Comparison of ENCODE assay signal across 16 cellular contexts in the genomic region with DNA sequence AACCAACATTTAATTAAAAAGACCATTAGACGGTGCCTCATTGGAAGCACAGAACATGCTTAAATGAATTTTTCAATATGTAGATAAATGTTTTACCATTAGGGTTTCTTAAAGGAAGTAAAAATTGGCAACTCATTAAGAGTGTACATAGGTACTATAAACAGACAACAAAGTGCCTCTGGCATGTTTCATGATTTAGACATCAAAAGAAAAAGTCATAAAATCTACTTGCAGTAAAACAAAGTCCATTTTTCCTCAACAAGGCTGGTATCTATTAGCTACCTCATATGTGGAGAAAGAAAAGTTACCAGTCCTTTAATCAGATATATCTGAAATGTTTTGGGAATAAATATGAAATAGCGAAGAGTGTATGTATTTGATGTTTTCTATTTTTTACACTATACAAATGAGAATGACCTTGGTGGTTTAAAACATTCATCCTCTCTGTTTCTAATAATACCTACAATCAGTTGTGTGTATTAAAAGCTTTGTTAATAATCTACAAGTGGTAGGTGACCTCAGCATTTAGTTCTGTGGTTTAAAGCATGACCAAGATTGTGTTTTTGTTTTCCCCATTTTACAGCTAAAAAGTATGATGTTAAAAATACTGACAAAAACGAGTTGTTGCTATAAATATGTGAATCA.
DNase-seq lines count a peak whose midpoint lies in the region; ATAC-seq and TF ChIP-seq lines count a peak whose summit lies in the region.
"Had no signal": no experiment of that assay in that cellular context is flagged by ENCODE, and none has a peak within 500 bp of the region (broad histone marks: within the 10 kb centered on the region; RNA-seq: fewer than 3 reads in every experiment).

No MANE protein-coding gene starts in this region.

- peaks cover 0 to 33% (median 20%) of the 10 kb centered on the region in 10 experiments; a peak in 11 of 20 replicates for H3K4me1 ChIP-seq in BLaER1 treated with 17β-estradiol and CSF1 and Interleukin-3, amounts not matched to agents 10 nM and 100 nM
- peaks cover 11% of the 10 kb centered on the region for H3K4me1 ChIP-seq in psoas muscle

- H4K20me1 ChIP-seq in BLaER1 treated with 17β-estradiol and CSF1 and Interleukin-3, amounts not matched to agents 10 nM and 100 nM = no peaks in the 10 kb centered on the region

- DNase-seq in effector memory CD8-positive, alpha-beta T cell = no peak
- DNase-seq in psoas muscle = no peak
- DNase-seq in NCI-H446 (lab: John Stamatoyannopoulos, UW) = no peak
- DNase-seq in NCI-H1105 treated with DMSO at 0.1 percent for 48 hours (lab: John Stamatoyannopoulos, UW) = no peak
- DNase-seq: Caco-2, GF-D8, NCI-H2107, Right ventricle myocardium superior, T1000 had no signal

- peaks cover 67% of the 10 kb centered on the region for H3K4me1 Mint-ChIP-seq in brain
- no peaks in the 10 kb centered on the region for H3K4me1 Mint-ChIP-seq in effector memory CD8-positive, alpha-beta T cell (ENCODE audit: low read depth in 2 of 2)
- H3K4me1 Mint-ChIP-seq: activated T-helper 17 cell treated with anti-CD3 and anti-CD28 coated beads, Interleukin-2, amount 50 U/mL, for 72 hours had no signal

- H3K4me3 Mint-ChIP-seq in brain = no peak overlapping the region
- H3K4me3 Mint-ChIP-seq in effector memory CD8-positive, alpha-beta T cell = no peak overlapping the region
- H3K4me3 Mint-ChIP-seq: activated T-helper 17 cell treated with anti-CD3 and anti-CD28 coated beads, Interleukin-2, amount 50 U/mL, for 72 hours had no signal

- H3K4me2 ChIP-seq in BLaER1 treated with 17β-estradiol and CSF1 and Interleukin-3, amounts not matched to agents 10 nM and 100 nM = peak overlapping the region in 6 of 11 experiments; percentile 14 to 61 (median 40); a peak in 8 of 22 replicates

- intact Hi-C loops in psoas muscle (cut with DNase I) = no loop called here

- ATAC-seq in GM19468 (IDR thresholded peaks at IDR 0.05; ENCODE audit: extremely low read depth, unreplicated experiment) (peak; percentile 67), HG03135 (IDR thresholded peaks at IDR 0.05; ENCODE audit: unreplicated experiment) (peak; percentile 78), psoas muscle (no peak)
- no peak for ATAC-seq in effector memory CD8-positive, alpha-beta T cell (replicated peaks)
- ATAC-seq: activated T-helper 17 cell treated with anti-CD3 and anti-CD28 coated beads, Interleukin-2, amount 50 U/mL, for 72 hours had no signal

- no peak for TF ChIP-seq CTCF in brain (conservative IDR thresholded peaks at IDR 0.05)
- no peak for TF ChIP-seq CTCF in psoas muscle (IDR thresholded peaks at IDR 0.05)

- H3K27ac Mint-ChIP-seq in brain = peak overlapping the region in 4 of 5 experiments; percentile 64 to 93 (median 92)
- H3K27ac Mint-ChIP-seq in effector memory CD8-positive, alpha-beta T cell = no peak overlapping the region
- H3K27ac Mint-ChIP-seq: activated T-helper 17 cell treated with anti-CD3 and anti-CD28 coated beads, Interleukin-2, amount 50 U/mL, for 72 hours had no signal

- 54 to 69% (median 57%) methylated on average over 3 of the region's 3 CpGs for WGBS in psoas muscle, 3 donors

- no peaks in the 10 kb centered on the region for H3K36me3 Mint-ChIP-seq in brain
- no peaks in the 10 kb centered on the region for H3K36me3 Mint-ChIP-seq in effector memory CD8-positive, alpha-beta T cell (ENCODE audit: insufficient read depth)

- peaks cover 0 to 4% (median 2%) of the 10 kb centered on the region in 5 experiments for H3K9me3 Mint-ChIP-seq in brain
- H3K9me3 Mint-ChIP-seq in effector memory CD8-positive, alpha-beta T cell = peaks cover 0 to 4% of the 10 kb centered on the region in 2 donors

- no peaks in the 10 kb centered on the region for H3K36me3 ChIP-seq in BLaER1 treated with 17β-estradiol and CSF1 and Interleukin-3, amounts not matched to agents 10 nM and 100 nM
- H3K36me3 ChIP-seq in psoas muscle (ENCODE audit: insufficient read depth in 1 of 2, low read depth in 1 of 2) = no peaks in the 10 kb centered on the region

- no peak overlapping the region for H3K9ac ChIP-seq in BLaER1 treated with 17β-estradiol and CSF1 and Interleukin-3, amounts not matched to agents 10 nM and 100 nM

- H3K9me3 ChIP-seq in BLaER1 treated with 17β-estradiol and CSF1 and Interleukin-3, amounts not matched to agents 10 nM and 100 nM (replicated peaks in 1 of 11) = no peaks in the 10 kb centered on the region
- H3K9me3 ChIP-seq in psoas muscle = no peaks in the 10 kb centered on the region
- H3K9me3 ChIP-seq: Caco-2, testis had no signal

- H3K27me3 ChIP-seq in BLaER1 treated with 17β-estradiol and CSF1 and Interleukin-3, amounts not matched to agents 10 nM and 100 nM = no peaks in the 10 kb centered on the region
- no peaks in the 10 kb centered on the region for H3K27me3 ChIP-seq in psoas muscle (ENCODE audit: insufficient read depth in 3 of 3, low read length in 2 of 3)
- H3K27me3 ChIP-seq: testis had no signal

- H3K27ac ChIP-seq in BLaER1 treated with 17β-estradiol and CSF1 and Interleukin-3, amounts not matched to agents 10 nM and 100 nM = peak overlapping the region in 1 of 11 experiments; percentile 14; a peak in 1 of 22 replicates
- H3K27ac ChIP-seq in psoas muscle = no peak overlapping the region
- H3K27ac ChIP-seq: HL-60 had no signal

- no peaks in the 10 kb centered on the region for H3K27me3 Mint-ChIP-seq in brain
- H3K27me3 Mint-ChIP-seq in effector memory CD8-positive, alpha-beta T cell = no peaks in the 10 kb centered on the region
- H3K27me3 Mint-ChIP-seq: activated T-helper 17 cell treated with anti-CD3 and anti-CD28 coated beads, Interleukin-2, amount 50 U/mL, for 72 hours had no signal

- H3K4me3 ChIP-seq in BLaER1 treated with 17β-estradiol and CSF1 and Interleukin-3, amounts not matched to agents 10 nM and 100 nM = no peak overlapping the region
- no peak overlapping the region for H3K4me3 ChIP-seq in psoas muscle
- H3K4me3 ChIP-seq: testis had no signal

Comparison
In these comparisons a context has a peak if more than half of its experiments do, and no peak if none do; other contexts are left out.
1. ATAC-seq: peak in GM19468 (single experiment) and HG03135 (single experiment); none in effector memory CD8-positive, alpha-beta T cell (single experiment) and psoas muscle (0 of 4).
2. H3K27ac Mint-ChIP-seq: peak in brain (4 of 5); none in effector memory CD8-positive, alpha-beta T cell (0 of 2).